In the genomic region with DNA sequence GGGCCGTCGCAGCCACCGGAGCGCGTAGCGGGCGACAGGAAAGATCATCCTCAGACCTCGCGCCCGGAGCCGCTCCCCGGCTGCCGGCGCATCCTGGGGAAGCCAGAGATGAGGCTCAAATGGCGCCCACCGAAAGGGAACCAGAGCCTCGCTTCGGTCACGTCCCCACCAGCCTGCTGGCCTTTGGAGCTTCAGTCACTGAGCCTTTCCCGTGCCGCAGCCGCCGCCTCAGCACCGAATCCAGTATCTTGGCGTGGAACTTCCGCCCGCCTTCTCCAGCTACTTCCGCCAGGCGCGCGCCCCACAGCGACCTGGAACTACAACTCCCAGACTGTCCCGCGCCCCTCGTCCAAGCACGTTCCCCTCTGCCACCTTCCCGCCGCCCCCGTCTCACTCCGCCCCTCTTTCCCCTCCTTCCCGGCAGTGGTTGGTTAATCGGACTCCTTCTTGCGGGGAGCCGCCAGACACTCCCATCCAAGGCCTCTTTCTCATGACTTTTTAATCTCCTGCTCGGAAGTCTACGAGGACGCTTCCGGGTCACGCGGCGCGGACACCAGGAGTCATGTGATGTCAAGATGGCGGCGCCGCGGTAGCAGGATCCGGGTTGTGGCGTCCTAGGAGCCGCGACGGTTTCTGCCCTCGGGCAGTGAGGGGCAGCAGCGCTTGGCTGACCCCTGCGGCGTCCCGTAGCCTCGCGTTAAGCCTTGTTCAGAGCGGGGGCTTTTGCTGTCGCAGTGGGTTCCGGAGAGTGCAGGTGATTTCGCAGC, we compare ENCODE assay signal across 1 cellular context.
TF ChIP-seq lines count a peak whose summit lies in the region.

A gene with protein sequence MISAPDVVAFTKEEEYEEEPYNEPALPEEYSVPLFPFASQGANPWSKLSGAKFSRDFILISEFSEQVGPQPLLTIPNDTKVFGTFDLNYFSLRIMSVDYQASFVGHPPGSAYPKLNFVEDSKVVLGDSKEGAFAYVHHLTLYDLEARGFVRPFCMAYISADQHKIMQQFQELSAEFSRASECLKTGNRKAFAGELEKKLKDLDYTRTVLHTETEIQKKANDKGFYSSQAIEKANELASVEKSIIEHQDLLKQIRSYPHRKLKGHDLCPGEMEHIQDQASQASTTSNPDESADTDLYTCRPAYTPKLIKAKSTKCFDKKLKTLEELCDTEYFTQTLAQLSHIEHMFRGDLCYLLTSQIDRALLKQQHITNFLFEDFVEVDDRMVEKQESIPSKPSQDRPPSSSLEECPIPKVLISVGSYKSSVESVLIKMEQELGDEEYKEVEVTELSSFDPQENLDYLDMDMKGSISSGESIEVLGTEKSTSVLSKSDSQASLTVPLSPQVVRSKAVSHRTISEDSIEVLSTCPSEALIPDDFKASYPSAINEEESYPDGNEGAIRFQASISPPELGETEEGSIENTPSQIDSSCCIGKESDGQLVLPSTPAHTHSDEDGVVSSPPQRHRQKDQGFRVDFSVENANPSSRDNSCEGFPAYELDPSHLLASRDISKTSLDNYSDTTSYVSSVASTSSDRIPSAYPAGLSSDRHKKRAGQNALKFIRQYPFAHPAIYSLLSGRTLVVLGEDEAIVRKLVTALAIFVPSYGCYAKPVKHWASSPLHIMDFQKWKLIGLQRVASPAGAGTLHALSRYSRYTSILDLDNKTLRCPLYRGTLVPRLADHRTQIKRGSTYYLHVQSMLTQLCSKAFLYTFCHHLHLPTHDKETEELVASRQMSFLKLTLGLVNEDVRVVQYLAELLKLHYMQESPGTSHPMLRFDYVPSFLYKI (plus strand): TSS at position 563 of the 767 bp plus-strand sequence. CDS start 497 bp downstream, outside the sequence.
A gene with protein sequence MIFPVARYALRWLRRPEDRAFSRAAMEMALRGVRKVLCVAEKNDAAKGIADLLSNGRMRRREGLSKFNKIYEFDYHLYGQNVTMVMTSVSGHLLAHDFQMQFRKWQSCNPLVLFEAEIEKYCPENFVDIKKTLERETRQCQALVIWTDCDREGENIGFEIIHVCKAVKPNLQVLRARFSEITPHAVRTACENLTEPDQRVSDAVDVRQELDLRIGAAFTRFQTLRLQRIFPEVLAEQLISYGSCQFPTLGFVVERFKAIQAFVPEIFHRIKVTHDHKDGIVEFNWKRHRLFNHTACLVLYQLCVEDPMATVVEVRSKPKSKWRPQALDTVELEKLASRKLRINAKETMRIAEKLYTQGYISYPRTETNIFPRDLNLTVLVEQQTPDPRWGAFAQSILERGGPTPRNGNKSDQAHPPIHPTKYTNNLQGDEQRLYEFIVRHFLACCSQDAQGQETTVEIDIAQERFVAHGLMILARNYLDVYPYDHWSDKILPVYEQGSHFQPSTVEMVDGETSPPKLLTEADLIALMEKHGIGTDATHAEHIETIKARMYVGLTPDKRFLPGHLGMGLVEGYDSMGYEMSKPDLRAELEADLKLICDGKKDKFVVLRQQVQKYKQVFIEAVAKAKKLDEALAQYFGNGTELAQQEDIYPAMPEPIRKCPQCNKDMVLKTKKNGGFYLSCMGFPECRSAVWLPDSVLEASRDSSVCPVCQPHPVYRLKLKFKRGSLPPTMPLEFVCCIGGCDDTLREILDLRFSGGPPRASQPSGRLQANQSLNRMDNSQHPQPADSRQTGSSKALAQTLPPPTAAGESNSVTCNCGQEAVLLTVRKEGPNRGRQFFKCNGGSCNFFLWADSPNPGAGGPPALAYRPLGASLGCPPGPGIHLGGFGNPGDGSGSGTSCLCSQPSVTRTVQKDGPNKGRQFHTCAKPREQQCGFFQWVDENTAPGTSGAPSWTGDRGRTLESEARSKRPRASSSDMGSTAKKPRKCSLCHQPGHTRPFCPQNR (minus strand): TSS at position 264 of the 767 bp plus-strand sequence. CDS start 216 bp downstream, at position 48.

TF ChIP-seq in HCT116, 20 proteins besides CTCF, POLR2A, EP300 and RAD21 (continued from another document):
- TF ChIP-seq ATF3 (IDR thresholded peaks at IDR 0.05): no peak
- peak; percentile 81 for TF ChIP-seq EGR1 (IDR thresholded peaks at IDR 0.05; ENCODE audit: low read depth)
- TF ChIP-seq POLR2AphosphoS5 (IDR thresholded peaks at IDR 0.05; ENCODE audit: low read depth, low read length): peak; percentile 84
- no peak for TF ChIP-seq CBX3 (IDR thresholded peaks at IDR 0.05; ENCODE audit: low read depth)
- TF ChIP-seq, protein P1, sequence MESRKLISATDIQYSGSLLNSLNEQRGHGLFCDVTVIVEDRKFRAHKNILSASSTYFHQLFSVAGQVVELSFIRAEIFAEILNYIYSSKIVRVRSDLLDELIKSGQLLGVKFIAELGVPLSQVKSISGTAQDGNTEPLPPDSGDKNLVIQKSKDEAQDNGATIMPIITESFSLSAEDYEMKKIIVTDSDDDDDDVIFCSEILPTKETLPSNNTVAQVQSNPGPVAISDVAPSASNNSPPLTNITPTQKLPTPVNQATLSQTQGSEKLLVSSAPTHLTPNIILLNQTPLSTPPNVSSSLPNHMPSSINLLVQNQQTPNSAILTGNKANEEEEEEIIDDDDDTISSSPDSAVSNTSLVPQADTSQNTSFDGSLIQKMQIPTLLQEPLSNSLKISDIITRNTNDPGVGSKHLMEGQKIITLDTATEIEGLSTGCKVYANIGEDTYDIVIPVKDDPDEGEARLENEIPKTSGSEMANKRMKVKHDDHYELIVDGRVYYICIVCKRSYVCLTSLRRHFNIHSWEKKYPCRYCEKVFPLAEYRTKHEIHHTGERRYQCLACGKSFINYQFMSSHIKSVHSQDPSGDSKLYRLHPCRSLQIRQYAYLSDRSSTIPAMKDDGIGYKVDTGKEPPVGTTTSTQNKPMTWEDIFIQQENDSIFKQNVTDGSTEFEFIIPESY (IDR thresholded peaks at IDR 0.05; ENCODE audit: extremely low read depth, insufficient replicate concordance, low read length): no peak
- no peak for TF ChIP-seq JUND (IDR thresholded peaks at IDR 0.05)
- no peak for TF ChIP-seq EZH2phosphoT487 (IDR thresholded peaks at IDR 0.05; ENCODE audit: borderline replicate concordance)
- TF ChIP-seq ZFX (IDR thresholded peaks at IDR 0.05): peak; percentile 56; the same call in 1 of the 2 replicates
TF ChIP-seq in HCT116: peak in this region for 9.
